In genomic region chrX:73819864-73820558, GRCh38 we compare ENCODE assay signal across 3 cellular contexts. TPM values are rescaled to one million over a fixed set of nuclear protein-coding genes. Genes with fewer than 3 reads are reported as not detected.
"Had no signal": no experiment of that assay in that cellular context is flagged by ENCODE, and none has a peak within 500 bp of the region (broad histone marks: within the 10 kb centered on the region; RNA-seq: fewer than 3 reads in every experiment).

No MANE protein-coding gene starts in this region.

RNA-seq across cellular contexts. Expression of gene XIST, which starts 32.5 kb away (rescaled TPM):
- total RNA-seq: OCI-LY7, PC-3, SJSA1 had no signal
